Comparison of ENCODE assay signal across 8 cellular contexts in genomic region chr1:154608522-154609294, GRCh38. TPM values are rescaled to one million over a fixed set of nuclear protein-coding genes. Genes with fewer than 3 reads are reported as not detected.
DNase-seq lines count a peak whose midpoint lies in the region; ATAC-seq, FAIRE-seq and TF ChIP-seq lines count a peak whose summit lies in the region.

No MANE protein-coding gene starts in this region.

- H3K36me3 Mint-ChIP-seq in osteocyte (ENCODE audit: unreplicated experiment): peaks cover 3% of the 10 kb centered on the region

- peak overlapping the region; percentile 93 for H3K4me3 Mint-ChIP-seq in osteocyte (ENCODE audit: unreplicated experiment)

- H3K9me3 ChIP-seq in SJCRH30 (replicated peaks) (no peaks in the 10 kb centered on the region), adrenal gland (replicated peaks in 1 of 3) (no peaks in the 10 kb centered on the region), heart right ventricle (no peaks in the 10 kb centered on the region)

- peak overlapping the region; percentile 99 for H3K27ac Mint-ChIP-seq in osteocyte (ENCODE audit: unreplicated experiment)

- intact Hi-C loops in adrenal gland (cut with DNase I) (no loop called here), heart right ventricle (cut with DNase I) (loop anchor here in 2 of 10 donors (5.0 kb wide), 2 partner anchors 41 to 51 kb away; partner anchors contain the start of genes CHRNB2 (in 1 of the 2) and UBE2Q1 (in 1 of the 2))

- H3K9me3 Mint-ChIP-seq in osteocyte (ENCODE audit: unreplicated experiment): no peaks in the 10 kb centered on the region

- peaks cover 6% of the 10 kb centered on the region for H3K36me3 ChIP-seq in SJCRH30
- no peaks in the 10 kb centered on the region for H3K36me3 ChIP-seq in adrenal gland (replicated peaks in 1 of 2)
- H3K36me3 ChIP-seq in heart right ventricle: peaks cover 0 to 24% (median 0%) of the 10 kb centered on the region in 9 donors

- FAIRE-seq in H54 (lab: Jason Lieb, UNC): no peak

- DNase-seq in DMS153 treated with DMSO at 0.1 percent for 48 hours (lab: John Stamatoyannopoulos, UW; ENCODE audit: unreplicated experiment) (peak; percentile 58), SJCRH30 (peak; percentile 46 to 62), adrenal gland (peak in 6 of 7 donors; percentile 44 to 76 (median 58)), heart right ventricle (peak; percentile 37 to 40), osteocyte (ENCODE audit: extremely low spot score, unreplicated experiment) (peak; percentile 88), H54 (ENCODE audit: insufficient read length, low spot score) (no peak)
- DNase-seq in Jurkat, Clone E6-1 (ENCODE audit: low read depth, low spot score): no peak

- TF ChIP-seq POLR2A in adrenal gland (IDR thresholded peaks at IDR 0.05): no peak
- no peak for TF ChIP-seq POLR2A in H54 (IDR thresholded peaks at IDR 0.05; ENCODE audit: low read depth, low read length)

- H3K27me3 ChIP-seq in SJCRH30: no peaks in the 10 kb centered on the region
- H3K27me3 ChIP-seq in adrenal gland: no peaks in the 10 kb centered on the region
- H3K27me3 ChIP-seq in heart right ventricle: no peaks in the 10 kb centered on the region

- H3K4me1 Mint-ChIP-seq in osteocyte (ENCODE audit: unreplicated experiment): peaks cover 43% of the 10 kb centered on the region

- ATAC-seq in heart right ventricle (peak; percentile 31 to 79 (median 65)), HG02588 (IDR thresholded peaks at IDR 0.05; ENCODE audit: unreplicated experiment) (no peak)

- no peaks in the 10 kb centered on the region for H3K27me3 Mint-ChIP-seq in osteocyte (ENCODE audit: unreplicated experiment)

- 4 to 6% (median 5%) methylated on average over 26 to 30 of the region's 31 CpGs for WGBS in adrenal gland, 4 donors
- 6 to 8% methylated on average over 25 to 30 of the region's 31 CpGs for WGBS in heart right ventricle, 2 donors

- H3K4me1 ChIP-seq in SJCRH30 (peaks cover 16% of the 10 kb centered on the region), adrenal gland (replicated peaks in 1 of 2) (peaks cover 22 to 40% of the 10 kb centered on the region in 2 donors), heart right ventricle (peaks cover 4 to 72% (median 51%) of the 10 kb centered on the region in 9 donors)

- peak overlapping the region; percentile 92 for H3K4me3 ChIP-seq in Jurkat, Clone E6-1 (ENCODE audit: low read length)
- peak overlapping the region; percentile 99 for H3K4me3 ChIP-seq in SJCRH30
- peak overlapping the region in 2 of 4 donors; percentile 89 to 99 for H3K4me3 ChIP-seq in adrenal gland
- peak overlapping the region; percentile 66 to 99 (median 90) for H3K4me3 ChIP-seq in heart right ventricle

- TF ChIP-seq CTCF in adrenal gland (IDR thresholded peaks at IDR 0.05) (no peak), heart right ventricle (IDR thresholded peaks at IDR 0.05) (no peak), osteocyte (IDR thresholded peaks at IDR 0.05) (no peak)

- H3K27ac ChIP-seq in SJCRH30 (peak overlapping the region; percentile 93), adrenal gland (peak overlapping the region; percentile 82 to 99 (median 98)), heart right ventricle (peak overlapping the region; percentile 87 to 99 (median 98))

RNA-seq across cellular contexts. Expression of gene ADAR, which starts 0.7 kb away (rescaled TPM):
- 85.5 TPM for polyA plus RNA-seq in Jurkat, Clone E6-1 (2012; ENCODE audit: insufficient read depth, insufficient read length)
- 102 and 104 TPM in 2 replicates for total RNA-seq in SJCRH30 (2014; rRNA removed; shearing (Covaris generic))
- total RNA-seq in adrenal gland: 100 to 1,000 TPM; 100 to 160 (median 127) TPM
- polyA plus RNA-seq in adrenal gland: 100 to 1,000 TPM in 1 of 3 donors, 10 to 100 TPM in 2; 18.5 to 123 (median 30.0) TPM
- 100 to 1,000 TPM in 1 of 10 donors, 10 to 100 TPM in 9; 45.3 to 103 (median 55.3) TPM for total RNA-seq in heart right ventricle
- 10 to 100 TPM; 15.4 to 19.4 TPM for polyA plus RNA-seq in heart right ventricle
- 186 and 188 TPM in 2 replicates for total RNA-seq in osteocyte

RNA-seq across cellular contexts. Expression of gene CHRNB2, which starts 41.1 kb away (rescaled TPM):
- not detected for polyA plus RNA-seq in Jurkat, Clone E6-1 (2012; ENCODE audit: insufficient read depth, insufficient read length)
- total RNA-seq in SJCRH30 (2014; rRNA removed; shearing (Covaris generic)): 0.08 TPM in 2 replicates
- total RNA-seq in adrenal gland (1 to 10 TPM in 3 of 8 donors, under 1 TPM in 5; 0.06 to 2.2 (median 0.51) TPM), heart right ventricle (under 1 TPM in 3 of 10 donors, not detected in 7; 0.06 to 0.13 (median 0.07) TPM), osteocyte (0.10 and 0.27 TPM in 2 replicates)
- polyA plus RNA-seq in adrenal gland (1 to 10 TPM in 2 of 3 donors, under 1 TPM in 1; 0.37 to 1.9 (median 1.6) TPM), heart right ventricle (under 1 TPM in 1 of 2 donors, not detected in 1; 0.03 TPM)

RNA-seq across cellular contexts. Expression of gene UBE2Q1, which starts 50.2 kb away (rescaled TPM):
- 160 TPM for polyA plus RNA-seq in Jurkat, Clone E6-1 (2012; ENCODE audit: insufficient read depth, insufficient read length)
- total RNA-seq in SJCRH30 (2014; rRNA removed; shearing (Covaris generic)): 30.2 and 32.6 TPM in 2 replicates
- 100 to 1,000 TPM in 2 of 8 donors, 10 to 100 TPM in 6; 15.7 to 102 (median 54.2) TPM for total RNA-seq in adrenal gland
- 10 to 100 TPM; 31.1 to 83.8 (median 33.2) TPM for polyA plus RNA-seq in adrenal gland
- 10 to 100 TPM; 49.1 to 83.5 (median 59.0) TPM for total RNA-seq in heart right ventricle
- polyA plus RNA-seq in heart right ventricle: 10 to 100 TPM; 19.4 to 28.9 TPM
- total RNA-seq in osteocyte: 77.3 and 82.1 TPM in 2 replicates

Comparison
In these comparisons a context has a peak if more than half of its experiments do, and no peak if none do; other contexts are left out.
1. DNase-seq: peak in DMS153 treated with DMSO at 0.1 percent for 48 hours (single experiment), SJCRH30 (2 of 2), adrenal gland (6 of 7), heart right ventricle (2 of 2) and osteocyte (single experiment); none in Jurkat, Clone E6-1 (single experiment) and H54 (single experiment).
2. Peak in every context shown above with its lines, with median percentiles within 50 percentile points of each other: H3K27ac ChIP-seq.